15 cellular contexts compared by ENCODE assay signal in genomic region chr5:154773314-154773713, GRCh38. TPM values are rescaled to one million over a fixed set of nuclear protein-coding genes. Genes with fewer than 3 reads are reported as not detected.
DNase-seq lines count a peak whose midpoint lies in the region; ATAC-seq lines count a peak whose summit lies in the region.
"Had no signal": no experiment of that assay in that cellular context is flagged by ENCODE, and none has a peak within 500 bp of the region (broad histone marks: within the 10 kb centered on the region; RNA-seq: fewer than 3 reads in every experiment).

No MANE protein-coding gene starts in this region.

- no peak overlapping the region for H2AK5ac ChIP-seq in mesendoderm (ENCODE audit: low read length)

- H3K56ac ChIP-seq in mesendoderm (ENCODE audit: low read length), result peak overlapping the region; percentile 12

- no peak overlapping the region for H3K4me3 Mint-ChIP-seq in stimulated activated naive CD8-positive, alpha-beta T cell treated with anti-CD3 and anti-CD28 coated beads, Interleukin-15, Interleukin-2, amounts not matched to agents 100 ng/mL and 50 ng/mL, for 24 hours
- no peak overlapping the region for H3K4me3 Mint-ChIP-seq in activated T-helper 2 cell treated with anti-CD3 and anti-CD28 coated beads, Interferon-gamma antibody, Interleukin-2, Interleukin-4, amounts not matched to agents 10 μg/mL and 5 μg/mL and 100 μg/mL, durations not matched to agents 14 hours and 24 hours and 36 hours (ENCODE audit: low read depth)

- peak overlapping the region; percentile 40 for H3K27ac Mint-ChIP-seq in stimulated activated naive CD8-positive, alpha-beta T cell treated with anti-CD3 and anti-CD28 coated beads, Interleukin-15, Interleukin-2, amounts not matched to agents 100 ng/mL and 50 ng/mL, for 24 hours
- peak overlapping the region; percentile 25 for H3K27ac Mint-ChIP-seq in activated T-helper 2 cell treated with anti-CD3 and anti-CD28 coated beads, Interferon-gamma antibody, Interleukin-2, Interleukin-4, amounts not matched to agents 10 μg/mL and 5 μg/mL and 100 μg/mL, durations not matched to agents 14 hours and 24 hours and 36 hours

- H2BK5ac ChIP-seq in mesendoderm (ENCODE audit: low read length), result no peak overlapping the region

- no CpG with 5 or more reads among the region's 3 CpGs for WGBS in mesendoderm (ENCODE audit: extremely low coverage, insufficient coverage, low lambda C conversion rate)

- no peaks in the 10 kb centered on the region for H3K27me3 Mint-ChIP-seq in stimulated activated naive CD8-positive, alpha-beta T cell treated with anti-CD3 and anti-CD28 coated beads, Interleukin-15, Interleukin-2, amounts not matched to agents 100 ng/mL and 50 ng/mL, for 24 hours
- no peaks in the 10 kb centered on the region for H3K27me3 Mint-ChIP-seq in activated T-helper 2 cell treated with anti-CD3 and anti-CD28 coated beads, Interferon-gamma antibody, Interleukin-2, Interleukin-4, amounts not matched to agents 10 μg/mL and 5 μg/mL and 100 μg/mL, durations not matched to agents 14 hours and 24 hours and 36 hours (ENCODE audit: low read depth)

- H3K9me3 Mint-ChIP-seq in stimulated activated naive CD8-positive, alpha-beta T cell treated with anti-CD3 and anti-CD28 coated beads, Interleukin-15, Interleukin-2, amounts not matched to agents 100 ng/mL and 50 ng/mL, for 24 hours, result no peaks in the 10 kb centered on the region
- no peaks in the 10 kb centered on the region for H3K9me3 Mint-ChIP-seq in activated T-helper 2 cell treated with anti-CD3 and anti-CD28 coated beads, Interferon-gamma antibody, Interleukin-2, Interleukin-4, amounts not matched to agents 10 μg/mL and 5 μg/mL and 100 μg/mL, durations not matched to agents 14 hours and 24 hours and 36 hours

- H3K4me1 ChIP-seq in mesendoderm (ENCODE audit: control insufficient read depth, low read depth, low read length), result peaks cover 15% of the 10 kb centered on the region

- no peak overlapping the region for H3K9ac ChIP-seq in mesendoderm (ENCODE audit: low read length)
- H3K9ac ChIP-seq: KMS-11 had no signal

- H3K4me1 Mint-ChIP-seq in stimulated activated naive CD8-positive, alpha-beta T cell treated with anti-CD3 and anti-CD28 coated beads, Interleukin-15, Interleukin-2, amounts not matched to agents 100 ng/mL and 50 ng/mL, for 24 hours (ENCODE audit: low read depth), result peaks cover 67% of the 10 kb centered on the region
- peaks cover 21% of the 10 kb centered on the region for H3K4me1 Mint-ChIP-seq in activated T-helper 2 cell treated with anti-CD3 and anti-CD28 coated beads, Interferon-gamma antibody, Interleukin-2, Interleukin-4, amounts not matched to agents 10 μg/mL and 5 μg/mL and 100 μg/mL, durations not matched to agents 14 hours and 24 hours and 36 hours (ENCODE audit: low read depth)

- no peak overlapping the region for H3K18ac ChIP-seq in mesendoderm (ENCODE audit: low read length)

- no peaks in the 10 kb centered on the region for H3K36me3 ChIP-seq in mesendoderm (ENCODE audit: control insufficient read depth, insufficient read depth, low read length)

- H3K27ac ChIP-seq in mesendoderm (ENCODE audit: low read depth, low read length), result no peak overlapping the region
- H3K27ac ChIP-seq: KMS-11, testis had no signal

- no peak for ATAC-seq in stimulated activated naive CD8-positive, alpha-beta T cell treated with anti-CD3 and anti-CD28 coated beads, Interleukin-15, Interleukin-2, amounts not matched to agents 100 U/mL and 50 U/mL, for 24 hours
- no peak for ATAC-seq in HG02938 (IDR thresholded peaks at IDR 0.05; ENCODE audit: unreplicated experiment)

- no peak overlapping the region for H2BK15ac ChIP-seq in mesendoderm (replicated peaks; ENCODE audit: low read depth)

- no peak overlapping the region for H4K8ac ChIP-seq in mesendoderm (ENCODE audit: low read depth, low read length)

- H3K23ac ChIP-seq in mesendoderm (ENCODE audit: low read length), result no peak overlapping the region

- H4K5ac ChIP-seq in mesendoderm (ENCODE audit: low read length), result no peak overlapping the region

- H3K4me2 ChIP-seq in mesendoderm (ENCODE audit: low read length), result no peak overlapping the region
- H3K4me2 ChIP-seq: KMS-11 had no signal

- no peaks in the 10 kb centered on the region for H3K27me3 ChIP-seq in mesendoderm (ENCODE audit: insufficient read depth, low read length, poor library complexity)
- H3K27me3 ChIP-seq: testis had no signal

- no peak overlapping the region for H3K4me3 ChIP-seq in mesendoderm (ENCODE audit: low read length)
- H3K4me3 ChIP-seq: testis had no signal

- no peak overlapping the region for H3K4ac ChIP-seq in mesendoderm (ENCODE audit: low read depth, low read length)

- no peak for DNase-seq in stimulated activated naive CD8-positive, alpha-beta T cell treated with anti-CD3 and anti-CD28 coated beads, Interleukin-15, Interleukin-2, amounts not matched to agents 100 U/mL and 50 U/mL, for 24 hours
- DNase-seq in activated T-helper 2 cell treated with anti-CD3 and anti-CD28 coated beads, Interferon-gamma antibody, Interleukin-2, Interleukin-4, amounts not matched to agents 10 μg/mL and 5 μg/mL and 100 μg/mL, durations not matched to agents 14 hours and 24 hours and 36 hours (ENCODE audit: low spot score), result no peak
- DNase-seq in mesendoderm (no peak), retina (no peak), GM03348 (ENCODE audit: low spot score) (no peak), NCI-H2196 (lab: John Stamatoyannopoulos, UW; ENCODE audit: unreplicated experiment) (no peak)
- DNase-seq: amygdala, H7, hypothalamus, NCI-H1092, occipital lobe, testis had no signal

- no peak overlapping the region for H2BK120ac ChIP-seq in mesendoderm (ENCODE audit: low read depth, low read length)

- intact Hi-C loops in activated T-helper 2 cell treated with anti-CD3 and anti-CD28 coated beads, Interferon-gamma antibody, Interleukin-2, Interleukin-4, amounts not matched to agents 10 μg/mL and 5 μg/mL and 100 μg/mL, durations not matched to agents 14 hours and 24 hours and 36 hours (cut with micrococcal nuclease), result loop anchor here (2.0 kb wide), 1 partner anchor 15 kb away; no protein-coding TSS in a partner anchor

- H3K36me3 Mint-ChIP-seq in stimulated activated naive CD8-positive, alpha-beta T cell treated with anti-CD3 and anti-CD28 coated beads, Interleukin-15, Interleukin-2, amounts not matched to agents 100 ng/mL and 50 ng/mL, for 24 hours (ENCODE audit: low read depth), result peaks cover 10% of the 10 kb centered on the region
- peaks cover 8% of the 10 kb centered on the region for H3K36me3 Mint-ChIP-seq in activated T-helper 2 cell treated with anti-CD3 and anti-CD28 coated beads, Interferon-gamma antibody, Interleukin-2, Interleukin-4, amounts not matched to agents 10 μg/mL and 5 μg/mL and 100 μg/mL, durations not matched to agents 14 hours and 24 hours and 36 hours (ENCODE audit: low read depth)

- H3K79me2 ChIP-seq in mesendoderm (ENCODE audit: control insufficient read depth, insufficient read depth, low read length), result peaks cover 93% of the 10 kb centered on the region

- H3K79me1 ChIP-seq in mesendoderm (ENCODE audit: low read length), result peaks cover 7% of the 10 kb centered on the region

RNA-seq across cellular contexts. Expression of gene LARP1, which starts 18.1 kb away (rescaled TPM):
- 278 and 301 TPM in 2 replicates for total RNA-seq in activated T-helper 2 cell treated with anti-CD3 and anti-CD28 coated beads, Interferon-gamma antibody, Interleukin-2, Interleukin-4, amounts not matched to agents 10 μg/mL and 5 μg/mL and 100 μg/mL, durations not matched to agents 14 hours and 24 hours and 36 hours
- polyA plus RNA-seq in mesendoderm (2013, experiment 1 of 2), result 220 TPM
- 229 TPM for polyA plus RNA-seq in mesendoderm (2013, experiment 2 of 2)
